ENCODE assay signal across 8 cellular contexts in the genomic region with DNA sequence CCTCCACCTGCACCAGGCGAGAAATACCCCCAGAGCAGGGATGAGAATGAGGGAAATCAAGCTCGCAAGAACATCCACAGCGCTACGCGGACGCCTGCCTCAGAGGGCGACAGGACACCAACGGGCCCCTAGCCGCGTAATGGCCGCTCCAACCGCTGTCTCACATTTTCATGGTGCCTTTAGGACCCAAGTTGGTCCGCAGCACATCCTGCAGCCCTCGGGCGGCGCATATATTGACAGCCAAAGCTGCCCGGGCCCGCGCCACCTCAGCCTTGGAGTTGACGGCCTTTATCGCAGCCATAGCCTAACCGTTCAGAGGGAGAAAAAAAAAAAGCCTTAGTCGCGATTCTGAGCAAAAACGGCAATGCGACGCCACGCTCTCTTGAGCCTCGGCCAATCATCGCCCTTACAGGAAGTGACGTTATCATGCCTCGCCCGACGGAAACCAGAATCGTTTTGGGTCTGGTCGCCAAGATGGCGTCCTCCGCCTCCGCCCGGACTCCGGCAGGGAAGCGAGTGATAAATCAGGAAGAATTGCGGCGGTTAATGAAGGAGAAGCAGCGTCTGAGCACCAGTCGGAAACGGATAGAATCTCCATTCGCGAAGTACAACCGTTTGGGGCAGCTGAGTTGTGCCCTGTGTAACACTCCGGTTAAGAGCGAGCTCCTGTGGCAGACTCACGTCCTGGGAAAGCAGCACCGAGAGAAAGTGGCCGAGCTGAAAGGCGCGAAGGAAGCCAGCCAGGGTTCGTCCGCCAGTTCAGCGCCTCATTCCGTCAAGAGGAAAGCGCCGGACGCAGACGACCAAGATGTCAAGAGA. TPM values are rescaled to one million over a fixed set of nuclear protein-coding genes. Genes with fewer than 3 reads are reported as not detected.
DNase-seq lines count a peak whose midpoint lies in the region; ATAC-seq, FAIRE-seq and TF ChIP-seq lines count a peak whose summit lies in the region.

A gene with protein sequence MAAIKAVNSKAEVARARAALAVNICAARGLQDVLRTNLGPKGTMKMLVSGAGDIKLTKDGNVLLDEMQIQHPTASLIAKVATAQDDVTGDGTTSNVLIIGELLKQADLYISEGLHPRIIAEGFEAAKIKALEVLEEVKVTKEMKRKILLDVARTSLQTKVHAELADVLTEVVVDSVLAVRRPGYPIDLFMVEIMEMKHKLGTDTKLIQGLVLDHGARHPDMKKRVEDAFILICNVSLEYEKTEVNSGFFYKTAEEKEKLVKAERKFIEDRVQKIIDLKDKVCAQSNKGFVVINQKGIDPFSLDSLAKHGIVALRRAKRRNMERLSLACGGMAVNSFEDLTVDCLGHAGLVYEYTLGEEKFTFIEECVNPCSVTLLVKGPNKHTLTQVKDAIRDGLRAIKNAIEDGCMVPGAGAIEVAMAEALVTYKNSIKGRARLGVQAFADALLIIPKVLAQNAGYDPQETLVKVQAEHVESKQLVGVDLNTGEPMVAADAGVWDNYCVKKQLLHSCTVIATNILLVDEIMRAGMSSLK (minus strand): TSS at position 368 of the 819 bp plus-strand sequence. CDS start 67 bp downstream, at position 301.
TSS of gene ZNF830 (plus strand) at position 448 of the 819 bp plus-strand sequence. CDS start at position 475, 27 bp downstream.

- peaks cover 16% of the 10 kb centered on the region for H3K4me1 Mint-ChIP-seq in T-helper 17 cell

- H3K27ac Mint-ChIP-seq in T-helper 17 cell = peak within 1 kb of the TSS; percentile 96

- DNase-seq in NCI-H1694 treated with DMSO at 0.1 percent for 48 hours (lab: John Stamatoyannopoulos, UW) = peak; percentile 93
- DNase-seq in T-helper 17 cell = peak; percentile 70 to 81 (median 80)
- peak; percentile 37 to 93 (median 86) for DNase-seq in anterior cingulate cortex (lab: John Stamatoyannopoulos, UW)
- peak; percentile 92 to 96 (median 94) for DNase-seq in right cardiac atrium
- peak; percentile 92 to 95 for DNase-seq in psoas muscle
- peak; percentile 95 for DNase-seq in urothelium cell line (ENCODE audit: low spot score)

- H3K9me3 ChIP-seq in T-helper 17 cell (ENCODE audit: control insufficient read depth, low read length, poor library complexity, severe bottlenecking) (no peaks in the 10 kb centered on the region), right cardiac atrium (ENCODE audit: control insufficient read depth, low read length) (no peaks in the 10 kb centered on the region), psoas muscle (no peaks in the 10 kb centered on the region)

- peaks cover 0 to 33% of the 10 kb centered on the region in 2 donors for H3K36me3 ChIP-seq in psoas muscle (ENCODE audit: insufficient read depth in 1 of 2, low read depth in 1 of 2)

- TF ChIP-seq CTCF in psoas muscle (IDR thresholded peaks at IDR 0.05) = no peak

- under 1% methylated on average over 65 of the region's 65 CpGs for WGBS in right cardiac atrium
- 0 to 1% (median 0%) methylated on average over 65 of the region's 65 CpGs for WGBS in psoas muscle, 3 donors

- intact Hi-C loops in right cardiac atrium (cut with DNase I) = no loop called here
- intact Hi-C loops in psoas muscle (cut with DNase I) = no loop called here

- peaks cover 6% of the 10 kb centered on the region for H3K36me3 Mint-ChIP-seq in T-helper 17 cell (ENCODE audit: low read depth)

- H3K27me3 ChIP-seq in right cardiac atrium (ENCODE audit: control insufficient read depth, insufficient read depth) = no peaks in the 10 kb centered on the region
- no peaks in the 10 kb centered on the region for H3K27me3 ChIP-seq in psoas muscle (ENCODE audit: insufficient read depth in 3 of 3, low read length in 2 of 3)

- peak; percentile 85 for ATAC-seq in GM18498 (IDR thresholded peaks at IDR 0.05; ENCODE audit: unreplicated experiment)
- peak; percentile 87 for ATAC-seq in HG02885 (IDR thresholded peaks at IDR 0.05; ENCODE audit: poor library complexity, unreplicated experiment)
- peak; percentile 90 for ATAC-seq in T-helper 17 cell
- peak; percentile 97 to 99 for ATAC-seq in right cardiac atrium
- ATAC-seq in psoas muscle = peak; percentile 97 to 99 (median 99)

- peaks cover 2% of the 10 kb centered on the region for H3K27me3 Mint-ChIP-seq in T-helper 17 cell

- H3K4me3 ChIP-seq in right cardiac atrium (ENCODE audit: low read length) (peak within 1 kb of the TSS; percentile 93), psoas muscle (peak within 1 kb of the TSS; percentile 95)

- H3K27ac ChIP-seq in right cardiac atrium (ENCODE audit: low read length) = peak within 1 kb of the TSS; percentile 95
- peak within 1 kb of the TSS; percentile 97 for H3K27ac ChIP-seq in psoas muscle

- FAIRE-seq in urothelium cell line (lab: Jason Lieb, UNC) = peak; percentile 63

- H3K4me1 ChIP-seq in right cardiac atrium (ENCODE audit: control insufficient read depth, insufficient read depth, low read length) = no peaks in the 10 kb centered on the region
- peaks cover 16% of the 10 kb centered on the region for H3K4me1 ChIP-seq in psoas muscle

- H3K4me3 Mint-ChIP-seq in T-helper 17 cell = peak within 1 kb of the TSS; percentile 94

RNA-seq across cellular contexts. Expression of the first gene that starts in this region (rescaled TPM):
- total RNA-seq in T-helper 17 cell = 1 to 10 TPM; 3.5 to 5.1 TPM
- total RNA-seq in right cardiac atrium = 1 to 10 TPM in 3 of 4 donors, under 1 TPM in 1; 0.97 to 2.8 (median 2.2) TPM
- polyA plus RNA-seq in right cardiac atrium = 1.9 TPM
- total RNA-seq in psoas muscle = 1 to 10 TPM; 2.4 to 5.2 (median 3.3) TPM
- 1 to 10 TPM in 2 of 3 donors, under 1 TPM in 1; 0.74 to 1.7 (median 1.2) TPM for polyA plus RNA-seq in psoas muscle

RNA-seq across cellular contexts. Expression of gene ZNF830, which starts in this region (rescaled TPM):
- total RNA-seq in T-helper 17 cell (10 to 100 TPM; 28.0 to 33.3 TPM), right cardiac atrium (10 to 100 TPM in 3 of 4 donors, 1 to 10 TPM in 1; 8.3 to 11.2 (median 10.6) TPM), psoas muscle (10 to 100 TPM in 2 of 4 donors, 1 to 10 TPM in 2; 7.0 to 12.6 (median 10.6) TPM)
- polyA plus RNA-seq in right cardiac atrium (6.8 TPM), psoas muscle (10 to 100 TPM in 1 of 3 donors, 1 to 10 TPM in 2; 7.2 to 13.6 (median 9.6) TPM)

Comparison
In these comparisons a context has a peak if more than half of its experiments do, and no peak if none do; other contexts are left out.
1. Peak in every context shown above with its lines: DNase-seq, ATAC-seq, H3K4me3 ChIP-seq and H3K27ac ChIP-seq.